In genomic region chr17:28498652-28499365, GRCh38 we compare ENCODE assay signal across 22 cellular contexts. TPM values are rescaled to one million over a fixed set of nuclear protein-coding genes. Genes with fewer than 3 reads are reported as not detected.
DNase-seq lines count a peak whose midpoint lies in the region; ATAC-seq and TF ChIP-seq lines count a peak whose summit lies in the region.
"Had no signal": no experiment of that assay in that cellular context is flagged by ENCODE, and none has a peak within 500 bp of the region (broad histone marks: within the 10 kb centered on the region; RNA-seq: fewer than 3 reads in every experiment).

No MANE protein-coding gene starts in this region.

- no peak for TF ChIP-seq POLR2A in breast epithelium (IDR thresholded peaks at IDR 0.05)

- H3K4me1 ChIP-seq in breast epithelium (peaks cover 5 to 7% of the 10 kb centered on the region in 2 donors), mammary epithelial cell (ENCODE audit: insufficient read depth, low read length) (no peaks in the 10 kb centered on the region)
- H3K4me1 ChIP-seq: SJSA1 had no signal

- no peaks in the 10 kb centered on the region for H3K27me3 Mint-ChIP-seq in activated CD8-positive, alpha-beta T cell treated with anti-CD3 and anti-CD28 coated beads, Interleukin-2, amount 10 ng/mL, durations not matched to agents 7 days and 5 days (ENCODE audit: low read depth)
- H3K27me3 Mint-ChIP-seq: CD4-positive, alpha-beta memory T cell had no signal

- no peak overlapping the region for H3K4me2 ChIP-seq in mammary epithelial cell (ENCODE audit: insufficient read depth, low read depth, low read length)

- no peaks in the 10 kb centered on the region for H3K36me3 ChIP-seq in breast epithelium
- no peaks in the 10 kb centered on the region for H3K36me3 ChIP-seq in mammary epithelial cell (ENCODE audit: insufficient read depth, low read length)
- H3K36me3 ChIP-seq: MG63, SJSA1 had no signal

- H3K27me3 ChIP-seq in breast epithelium (no peaks in the 10 kb centered on the region), mammary epithelial cell (ENCODE audit: insufficient read depth, low read length) (no peaks in the 10 kb centered on the region)
- H3K27me3 ChIP-seq: MG63 had no signal

- H3K9me3 ChIP-seq in breast epithelium, result no peaks in the 10 kb centered on the region
- H3K9me3 ChIP-seq in mammary epithelial cell (replicated peaks; ENCODE audit: insufficient read depth, low read length), result no peaks in the 10 kb centered on the region
- H3K9me3 ChIP-seq: MG63, SJSA1 had no signal

- dilution Hi-C loops in mammary epithelial cell (cut with HindIII; ENCODE audit: low sequenced_read_pairs), result no loop called here

- H3K4me3 ChIP-seq in breast epithelium (no peak overlapping the region), mammary epithelial cell (replicated peaks in 1 of 3; ENCODE audit: insufficient read depth in 1 of 3, low read depth in 2 of 3, low read length in 3 of 3) (no peak overlapping the region)
- H3K4me3 ChIP-seq: MG63, PC-9, SJSA1 had no signal

- no peaks in the 10 kb centered on the region for H3K9me3 Mint-ChIP-seq in activated CD8-positive, alpha-beta T cell treated with anti-CD3 and anti-CD28 coated beads, Interleukin-2, amount 10 ng/mL, durations not matched to agents 7 days and 5 days (ENCODE audit: insufficient read depth)
- H3K9me3 Mint-ChIP-seq: CD4-positive, alpha-beta memory T cell had no signal

- ATAC-seq in left colon, result peak; percentile 12
- no peak for ATAC-seq in activated CD8-positive, alpha-beta T cell treated with anti-CD3 and anti-CD28 coated beads, Interleukin-2, amount 10 ng/mL, durations not matched to agents 7 days and 5 days

- H3K9ac ChIP-seq in mammary epithelial cell (ENCODE audit: insufficient read depth, low read length), result no peak overlapping the region

- in situ Hi-C loops in mammary epithelial cell (cut with MboI; ENCODE audit: low sequenced_read_pairs in 2 of 2), result loop anchor here (5.0 to 25.0 kb wide), 3 partner anchors 38 to 274 kb away; partner anchors contain the start of genes IFT20 (in 1 of the 2) and TNFAIP1 (in 1 of the 2)

- CTCF ChIA-PET in mammary epithelial cell (lab: Charles Lee; ENCODE audit: low non-redundant PET), result no interaction called here
- CTCF ChIA-PET in activated CD8-positive, alpha-beta T cell treated with anti-CD3 and anti-CD28 coated beads, Interleukin-2, amount 10 ng/mL, durations not matched to agents 7 days and 5 days (lab: Charles Lee), result interaction anchor here (0.5 to 1.4 kb wide), 3 partner anchors 41 to 121 kb away, joined by 3 read pairs; no protein-coding TSS in a partner anchor

- TF ChIP-seq CTCF in breast epithelium (IDR thresholded peaks at IDR 0.05), result no peak
- TF ChIP-seq CTCF in mammary epithelial cell (conservative IDR thresholded peaks at IDR 0.05 in 1 of 2, IDR thresholded peaks at IDR 0.05 in 1 of 2; ENCODE audit: extremely low read depth in 1 of 2, insufficient read depth in 1 of 2, low read depth in 1 of 2, low read length in 2 of 2), result no peak
- peak; percentile 50 for TF ChIP-seq CTCF in VCaP (conservative IDR thresholded peaks at IDR 0.05)

- DNase-seq in breast epithelium (ENCODE audit: low spot score in 2 of 2) (no peak), mammary epithelial cell (no peak), left colon (no peak), NCI-H1930 (lab: John Stamatoyannopoulos, UW) (no peak), NCI-H345 treated with DMSO at 0.1 percent for 48 hours (lab: John Stamatoyannopoulos, UW; ENCODE audit: unreplicated experiment) (no peak), GM19238 (ENCODE audit: insufficient read length, low spot score) (no peak)
- DNase-seq in activated CD8-positive, alpha-beta T cell treated with anti-CD3 and anti-CD28 coated beads, Interleukin-2, amount 10 ng/mL, durations not matched to agents 7 days and 5 days, result no peak
- DNase-seq: 8988T; CD4-positive, alpha-beta memory T cell; KG1; MG63; Right ventricle myocardium superior had no signal

- H3K36me3 Mint-ChIP-seq in activated CD8-positive, alpha-beta T cell treated with anti-CD3 and anti-CD28 coated beads, Interleukin-2, amount 10 ng/mL, durations not matched to agents 7 days and 5 days (ENCODE audit: low read depth), result no peaks in the 10 kb centered on the region
- H3K36me3 Mint-ChIP-seq: CD4-positive, alpha-beta memory T cell had no signal

- no peak overlapping the region for H3K4me3 Mint-ChIP-seq in activated CD8-positive, alpha-beta T cell treated with anti-CD3 and anti-CD28 coated beads, Interleukin-2, amount 10 ng/mL, durations not matched to agents 7 days and 5 days
- H3K4me3 Mint-ChIP-seq: CD4-positive, alpha-beta memory T cell had no signal

- H2AFZ ChIP-seq in mammary epithelial cell (ENCODE audit: low read depth, low read length), result no peak overlapping the region
- H2AFZ ChIP-seq: PC-9 had no signal

- no peaks in the 10 kb centered on the region for H3K4me1 Mint-ChIP-seq in activated CD8-positive, alpha-beta T cell treated with anti-CD3 and anti-CD28 coated beads, Interleukin-2, amount 10 ng/mL, durations not matched to agents 7 days and 5 days (ENCODE audit: low read depth)
- H3K4me1 Mint-ChIP-seq: CD4-positive, alpha-beta memory T cell had no signal

- H3K27ac Mint-ChIP-seq in activated CD8-positive, alpha-beta T cell treated with anti-CD3 and anti-CD28 coated beads, Interleukin-2, amount 10 ng/mL, durations not matched to agents 7 days and 5 days, result no peak overlapping the region
- H3K27ac Mint-ChIP-seq: CD4-positive, alpha-beta memory T cell had no signal

- BruUV-seq in mammary epithelial cell (replicated peaks; lab: Mats Ljungman, UMichigan), result no TSS peak

- intact Hi-C loops in breast epithelium (cut with DNase I; ENCODE audit: low total_unique reads) (no loop called here), mammary epithelial cell (cut with micrococcal nuclease) (no loop called here), left colon (cut with DNase I, micrococcal nuclease) (loop anchor here in 1 of 2 donors (5.0 kb wide), 2 partner anchors 33 to 113 kb away; partner anchors contain the start of gene RSKR)

- POLR2A ChIA-PET in activated CD8-positive, alpha-beta T cell treated with anti-CD3 and anti-CD28 coated beads, Interleukin-2, amount 10 ng/mL, durations not matched to agents 7 days and 5 days (lab: Charles Lee), result interaction anchor here (0.6 kb wide), 1 partner anchor 26 kb away, joined by 3 read pairs; no protein-coding TSS in a partner anchor

- H3K79me2 ChIP-seq in mammary epithelial cell (ENCODE audit: insufficient read depth, low read length), result no peaks in the 10 kb centered on the region

- peak overlapping the region; percentile 58 to 78 for H3K27ac ChIP-seq in breast epithelium
- no peak overlapping the region for H3K27ac ChIP-seq in mammary epithelial cell (ENCODE audit: insufficient read depth, low read depth, low read length)
- H3K27ac ChIP-seq in VCaP, result peak overlapping the region; percentile 98
- H3K27ac ChIP-seq: PC-9, SJSA1 had no signal

- H4K20me1 ChIP-seq in mammary epithelial cell (ENCODE audit: insufficient read depth, low read length), result no peaks in the 10 kb centered on the region

- WGBS in mammary epithelial cell (ENCODE audit: low coverage, missing lambda C conversion rate), result 59% methylated on average over 9 of the region's 12 CpGs

RNA-seq across cellular contexts. Expression of gene FOXN1, which starts 7.3 kb away (rescaled TPM):
- under 1 TPM in 1 of 3 donors, not detected in 2; 0.29 TPM for total RNA-seq in breast epithelium
- not detected for total RNA-seq in mammary epithelial cell
- polyA plus RNA-seq in mammary epithelial cell, result not detected
- not detected for polyA minus RNA-seq in mammary epithelial cell
- under 1 TPM; 0.36 to 0.64 TPM for total RNA-seq in left colon
- total RNA-seq in activated CD8-positive, alpha-beta T cell treated with anti-CD3 and anti-CD28 coated beads, Interleukin-2, amount 10 ng/mL, durations not matched to agents 7 days and 5 days, result not detected
- total RNA-seq: CD4-positive, alpha-beta memory T cell; Daoy; G401; H4; HT1080; NCI-H460; PC-9; Right ventricle myocardium superior; RPMI7951; SJSA1 had no signal
- polyA plus RNA-seq: BJ; CD4-positive, alpha-beta memory T cell had no signal

RNA-seq across cellular contexts. Expression of gene SLC13A2, which starts 25.4 kb away (rescaled TPM):
- total RNA-seq in breast epithelium, result 1 to 10 TPM in 1 of 3 donors, under 1 TPM in 1, not detected in 1; 0.66 to 4.0 TPM
- not detected for total RNA-seq in mammary epithelial cell
- polyA plus RNA-seq in mammary epithelial cell, result not detected
- not detected for polyA minus RNA-seq in mammary epithelial cell
- total RNA-seq in left colon, result 10 to 100 TPM; 24.4 to 26.5 TPM
- not detected for total RNA-seq in activated CD8-positive, alpha-beta T cell treated with anti-CD3 and anti-CD28 coated beads, Interleukin-2, amount 10 ng/mL, durations not matched to agents 7 days and 5 days
- total RNA-seq: CD4-positive, alpha-beta memory T cell; Daoy; G401; H4; HT1080; NCI-H460; PC-9; Right ventricle myocardium superior; RPMI7951; SJSA1 had no signal
- polyA plus RNA-seq: BJ; CD4-positive, alpha-beta memory T cell had no signal

RNA-seq across cellular contexts. Expression of gene UNC119, which starts 53.6 kb away (rescaled TPM):
- total RNA-seq in breast epithelium (10 to 100 TPM; 19.2 to 34.1 (median 32.9) TPM), mammary epithelial cell (10 to 100 TPM; 26.3 to 27.5 TPM), left colon (10 to 100 TPM; 26.7 to 32.4 TPM)
- 40.9 TPM for polyA plus RNA-seq in mammary epithelial cell
- 33.3 TPM for polyA minus RNA-seq in mammary epithelial cell
- total RNA-seq in activated CD8-positive, alpha-beta T cell treated with anti-CD3 and anti-CD28 coated beads, Interleukin-2, amount 10 ng/mL, durations not matched to agents 7 days and 5 days, result 10 to 100 TPM; 41.6 to 48.1 TPM

Comparison
In these comparisons a context has a peak if more than half of its experiments do, and no peak if none do; other contexts are left out.
1. RNA of gene SLC13A2, which starts 25.4 kb away (total RNA-seq): 24.4 to 26.5 TPM in left colon; 0.66 to 4.0 TPM in breast epithelium, not detected in mammary epithelial cell and not detected in activated CD8-positive, alpha-beta T cell treated with anti-CD3 and anti-CD28 coated beads, Interleukin-2, amount 10 ng/mL, durations not matched to agents 7 days and 5 days; every median in the first group is over 4 times any median in the second.